ENCODE assay signal across 8 cellular contexts in genomic region chr7:138459300-138460175, GRCh38. TPM values are rescaled to one million over a fixed set of nuclear protein-coding genes. Genes with fewer than 3 reads are reported as not detected.
DNase-seq lines count a peak whose midpoint lies in the region; ATAC-seq and TF ChIP-seq lines count a peak whose summit lies in the region.

No MANE protein-coding gene starts in this region.

- H3K27ac ChIP-seq in OCI-LY7 (ENCODE audit: low read depth, low read length, poor library complexity, severe bottlenecking) (peak overlapping the region; percentile 26), muscle layer of duodenum (ENCODE audit: low read length) (no peak overlapping the region)

- DNase-seq in DMS 273 (lab: John Stamatoyannopoulos, UW; ENCODE audit: unreplicated experiment) (peak; percentile 99), OCI-LY7 (ENCODE audit: low spot score) (no peak), activated T-cell treated with anti-CD3 and anti-CD28 coated beads for 48 hours (ENCODE audit: low read depth) (peak; percentile 96)
- peak; percentile 93 for DNase-seq in stimulated activated CD8-positive, alpha-beta memory T cell treated with anti-CD3 and anti-CD28 coated beads, Interleukin-7, amount 100 ng/mL, for 48 hours (ENCODE audit: extremely low read depth in 1 of 2, low read depth in 1 of 2)

- POLR2A ChIA-PET in OCI-LY7 (lab: Charles Lee), result interaction anchor here (0.8 kb wide), 1 partner anchor 10 kb away, joined by 3 read pairs; no protein-coding TSS in a partner anchor

- intact Hi-C loops in OCI-LY7 (cut with micrococcal nuclease; ENCODE audit: unreplicated experiment), result loop anchor here (1.0 to 5.0 kb wide), 3 partner anchors 108 to 648 kb away; partner anchors contain the start of genes CREB3L2 and ZC3HAV1

- H3K4me1 ChIP-seq in OCI-LY7 (ENCODE audit: insufficient read depth, low read length, poor library complexity, severe bottlenecking) (peaks cover 7% of the 10 kb centered on the region), muscle layer of duodenum (ENCODE audit: control insufficient read depth in 1 of 2, insufficient read depth in 2 of 2, low read length in 2 of 2) (peaks cover 0 to 7% of the 10 kb centered on the region in 2 donors)

- ATAC-seq in GM21576 (IDR thresholded peaks at IDR 0.05; ENCODE audit: unreplicated experiment) (peak; percentile 78), esophagus mucosa (peak; percentile 99)

- 0 out of 2 replicates have a peak, but pooled peaks have one; percentile 20 for TF ChIP-seq CTCF in OCI-LY7 (conservative IDR thresholded peaks at IDR 0.05; ENCODE audit: low read length)

- H4K20me1 ChIP-seq in OCI-LY7 (ENCODE audit: insufficient read depth, low read length), result peaks cover 10% of the 10 kb centered on the region; the same call in 1 of the 2 replicates

- H3K79me2 ChIP-seq in OCI-LY7 (ENCODE audit: insufficient read depth, low read depth, low read length), result peaks cover 34% of the 10 kb centered on the region

- no peaks in the 10 kb centered on the region for H3K9me2 ChIP-seq in OCI-LY7 (ENCODE audit: insufficient read depth, low read length)

- H3K4me3 ChIP-seq in OCI-LY7 (ENCODE audit: low read depth, low read length, poor library complexity, severe bottlenecking) (peak overlapping the region; percentile 67), muscle layer of duodenum (ENCODE audit: low read depth in 1 of 2, low read length in 2 of 2) (peak overlapping the region; percentile 62 to 67)

- H3K9me3 ChIP-seq in OCI-LY7 (ENCODE audit: low read length) (no peaks in the 10 kb centered on the region), muscle layer of duodenum (ENCODE audit: control insufficient read depth in 1 of 2, low read length in 2 of 2) (no peaks in the 10 kb centered on the region)

- CTCF ChIA-PET in OCI-LY7 (lab: Charles Lee; ENCODE audit: unreplicated experiment), result no interaction called here

- TF ChIP-seq EP300 in Ishikawa (IDR thresholded peaks at IDR 0.05; ENCODE audit: borderline replicate concordance), result no peak

- H3K36me3 ChIP-seq in OCI-LY7 (ENCODE audit: insufficient read depth, low read length) (peaks cover 7% of the 10 kb centered on the region; the same call in 1 of the 2 replicates), muscle layer of duodenum (ENCODE audit: control insufficient read depth in 1 of 2, insufficient read depth in 2 of 2, low read length in 2 of 2) (no peaks in the 10 kb centered on the region)

- H3K4me2 ChIP-seq in OCI-LY7 (ENCODE audit: low read length), result peak overlapping the region; percentile 82

- H3K27me3 ChIP-seq in muscle layer of duodenum (ENCODE audit: low read depth, low read length), result no peaks in the 10 kb centered on the region

- BruUV-seq in OCI-LY7 (replicated peaks; lab: Mats Ljungman, UMichigan), result no TSS peak

- H2AFZ ChIP-seq in OCI-LY7 (ENCODE audit: low read length), result peak overlapping the region; percentile 92

- no peak for TF ChIP-seq RAD21 in Ishikawa (IDR thresholded peaks at IDR 0.05; ENCODE audit: low read depth)

TF ChIP-seq in Ishikawa, 13 proteins besides CTCF, POLR2A, EP300 and RAD21:
- TF ChIP-seq ZBTB7A (IDR thresholded peaks at IDR 0.05; ENCODE audit: low read depth), result no peak
- TF ChIP-seq REST (IDR thresholded peaks at IDR 0.05; ENCODE audit: low read depth), result no peak
- no peak for TF ChIP-seq NFIC (IDR thresholded peaks at IDR 0.05)
- TF ChIP-seq FOXM1 (IDR thresholded peaks at IDR 0.05; ENCODE audit: borderline replicate concordance, low read depth), result peak; percentile 49; the same call in 1 of the 2 replicates
- TF ChIP-seq TCF12 (IDR thresholded peaks at IDR 0.05; ENCODE audit: low read depth), result no peak
- TF ChIP-seq YY1 (IDR thresholded peaks at IDR 0.05; ENCODE audit: low read depth), result no peak
- TF ChIP-seq MAX (IDR thresholded peaks at IDR 0.05), result no peak
- TF ChIP-seq TEAD4 (IDR thresholded peaks at IDR 0.05), result no peak

RNA-seq across cellular contexts. Expression of gene TRIM24, which starts 0.5 kb away (rescaled TPM):
- total RNA-seq in OCI-LY7 (2014; rRNA removed; shearing (Covaris generic)), result 16.2 and 17.5 TPM in 2 replicates
- total RNA-seq in OCI-LY7 (2022), result 26.8 and 28.5 TPM in 2 replicates
- total RNA-seq in esophagus mucosa, result 9.2 TPM
